In the genomic region with DNA sequence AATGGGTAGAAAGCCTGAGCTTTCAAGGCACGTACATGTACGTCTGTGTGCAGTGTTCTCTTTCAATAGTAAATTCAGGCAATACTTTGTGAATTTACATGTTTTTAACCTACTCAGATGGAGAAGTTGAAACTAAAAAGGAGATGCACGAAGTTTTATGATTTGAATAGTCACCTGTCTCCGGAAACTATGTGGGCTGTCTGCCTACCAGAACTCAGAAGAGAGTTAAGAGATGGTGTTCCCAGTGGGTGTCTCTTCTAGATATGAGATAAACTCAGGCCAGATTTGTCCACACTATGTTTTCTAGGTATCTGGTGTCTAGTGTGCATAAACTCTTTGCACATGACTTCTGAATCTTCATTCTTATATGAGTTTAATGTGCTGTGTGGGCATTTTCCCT, we compare ENCODE assay signal across 9 cellular contexts.
DNase-seq lines count a peak whose midpoint lies in the region; ATAC-seq and TF ChIP-seq lines count a peak whose summit lies in the region.
"Had no signal": no experiment of that assay in that cellular context is flagged by ENCODE, and none has a peak within 500 bp of the region (broad histone marks: within the 10 kb centered on the region; RNA-seq: fewer than 3 reads in every experiment).

No MANE protein-coding gene starts in this region.

- H3K27me3 ChIP-seq in smooth muscle cell (ENCODE audit: low read depth), result no peaks in the 10 kb centered on the region

- H4K20me1 ChIP-seq in smooth muscle cell (ENCODE audit: low read depth), result peaks cover 8% of the 10 kb centered on the region

- no peak overlapping the region for H3K4me3 ChIP-seq in GM12865 (ENCODE audit: low read depth, low read length)
- no peak overlapping the region for H3K4me3 ChIP-seq in smooth muscle cell

- no peak overlapping the region for H2AFZ ChIP-seq in smooth muscle cell (ENCODE audit: low read depth)

- H3K27me3 Mint-ChIP-seq in activated naive CD4-positive, alpha-beta T cell treated with anti-CD3 and anti-CD28 coated beads, Interleukin-2, amount 10 ng/mL, durations not matched to agents 7 days and 5 days, result no peaks in the 10 kb centered on the region

- no peaks in the 10 kb centered on the region for H3K36me3 ChIP-seq in smooth muscle cell (ENCODE audit: low read depth)

- H3K36me3 Mint-ChIP-seq in activated naive CD4-positive, alpha-beta T cell treated with anti-CD3 and anti-CD28 coated beads, Interleukin-2, amount 10 ng/mL, durations not matched to agents 7 days and 5 days, result peaks cover 13% of the 10 kb centered on the region

- H3K27ac ChIP-seq in smooth muscle cell (ENCODE audit: low read depth), result no peak overlapping the region

- H3K79me2 ChIP-seq in smooth muscle cell (ENCODE audit: low read depth), result no peaks in the 10 kb centered on the region

- no peak for TF ChIP-seq CTCF in GM12865 (IDR thresholded peaks at IDR 0.05; ENCODE audit: insufficient read depth, low read depth, low read length, missing control alignments)
- TF ChIP-seq CTCF in smooth muscle cell (IDR thresholded peaks at IDR 0.05; ENCODE audit: borderline replicate concordance, insufficient read depth, poor library complexity, severe bottlenecking), result no peak

- H3K9ac ChIP-seq in smooth muscle cell (ENCODE audit: low read depth), result no peak overlapping the region

- peak; percentile 66 for ATAC-seq in GM19463 (IDR thresholded peaks at IDR 0.05; ENCODE audit: unreplicated experiment)
- ATAC-seq in HG03108 (IDR thresholded peaks at IDR 0.05; ENCODE audit: unreplicated experiment), result peak; percentile 76

- CTCF ChIA-PET in activated naive CD4-positive, alpha-beta T cell treated with anti-CD3 and anti-CD28 coated beads, Interleukin-2, amount 10 ng/mL, durations not matched to agents 7 days and 5 days (lab: Charles Lee), result interaction anchor here (0.6 to 1.5 kb wide), 5 partner anchors 9 to 136 kb away, joined by 3 to 5 read pairs (median 3); no protein-coding TSS in a partner anchor

- WGBS in smooth muscle cell (ENCODE audit: low lambda C conversion rate), result 97% methylated on average over 4 of the region's 4 CpGs

- peak overlapping the region; percentile 48 for H3K4me3 Mint-ChIP-seq in activated naive CD4-positive, alpha-beta T cell treated with anti-CD3 and anti-CD28 coated beads, Interleukin-2, amount 10 ng/mL, durations not matched to agents 7 days and 5 days

- H3K27ac Mint-ChIP-seq in activated naive CD4-positive, alpha-beta T cell treated with anti-CD3 and anti-CD28 coated beads, Interleukin-2, amount 10 ng/mL, durations not matched to agents 7 days and 5 days, result peak overlapping the region; percentile 83

- H3F3A ChIP-seq in smooth muscle cell (ENCODE audit: low read depth), result no peaks in the 10 kb centered on the region

- no peaks in the 10 kb centered on the region for H3K9me3 ChIP-seq in smooth muscle cell (replicated peaks; ENCODE audit: low read depth)

- H3K4me1 Mint-ChIP-seq in activated naive CD4-positive, alpha-beta T cell treated with anti-CD3 and anti-CD28 coated beads, Interleukin-2, amount 10 ng/mL, durations not matched to agents 7 days and 5 days, result peaks cover 55% of the 10 kb centered on the region

- no peaks in the 10 kb centered on the region for H3K9me3 Mint-ChIP-seq in activated naive CD4-positive, alpha-beta T cell treated with anti-CD3 and anti-CD28 coated beads, Interleukin-2, amount 10 ng/mL, durations not matched to agents 7 days and 5 days

- DNase-seq in GM12865 (ENCODE audit: low read depth) (peak; percentile 26), cerebellum (ENCODE audit: low spot score) (no peak), smooth muscle cell (lab: John Stamatoyannopoulos, UW; ENCODE audit: unreplicated experiment) (no peak), GM19240 (ENCODE audit: insufficient read length, low spot score) (no peak), hepatic stellate cell (ENCODE audit: low spot score) (no peak)
- DNase-seq in activated naive CD4-positive, alpha-beta T cell treated with anti-CD3 and anti-CD28 coated beads, Interleukin-2, amount 10 ng/mL, durations not matched to agents 7 days and 5 days, result no peak
- DNase-seq: RPMI8226 had no signal

- no peak overlapping the region for H3K4me2 ChIP-seq in smooth muscle cell

- no peaks in the 10 kb centered on the region for H3K4me1 ChIP-seq in smooth muscle cell (ENCODE audit: low read depth)
